Comparison of ENCODE assay signal across 8 cellular contexts in genomic region chr11:104968365-104968855, GRCh38. TPM values are rescaled to one million over a fixed set of nuclear protein-coding genes. Genes with fewer than 3 reads are reported as not detected.
DNase-seq lines count a peak whose midpoint lies in the region; ATAC-seq and TF ChIP-seq lines count a peak whose summit lies in the region.

Gene CASP4 (minus strand): TSS chr11:104968574. CDS start chr11:104968525, 49 bp downstream.

- 3% methylated on average over 4 of the region's 4 CpGs for WGBS in liver
- WGBS in thymus, result 1% methylated on average over 4 of the region's 4 CpGs

- H3K36me3 ChIP-seq in liver (ENCODE audit: control insufficient read depth in 4 of 4, insufficient read depth in 3 of 4, low read depth in 1 of 4, low read length in 3 of 4) (no peaks in the 10 kb centered on the region), thymus (ENCODE audit: control insufficient read depth, insufficient read depth) (no peaks in the 10 kb centered on the region)

- H3K4me3 ChIP-seq in liver (ENCODE audit: low read depth in 1 of 3, low read length in 3 of 3), result peak within 1 kb of the TSS; percentile 56 to 93 (median 68)
- peak within 1 kb of the TSS; percentile 64 for H3K4me3 ChIP-seq in thymus (ENCODE audit: low read length)

- H3K4me1 ChIP-seq in liver (ENCODE audit: control insufficient read depth in 4 of 4, insufficient read depth in 4 of 4, low read length in 3 of 4) (peaks cover 1 to 26% (median 10%) of the 10 kb centered on the region in 4 donors), thymus (ENCODE audit: control insufficient read depth, insufficient read depth, low read length) (no peaks in the 10 kb centered on the region)

- H3K27me3 ChIP-seq in liver (ENCODE audit: control insufficient read depth in 4 of 4, insufficient read depth in 4 of 4, low read length in 3 of 4) (no peaks in the 10 kb centered on the region), thymus (ENCODE audit: control insufficient read depth, insufficient read depth) (no peaks in the 10 kb centered on the region)

- TF ChIP-seq RAD21 in liver (IDR thresholded peaks at IDR 0.05), result peak; percentile 26 to 40

- H3K9me3 ChIP-seq in liver (ENCODE audit: control insufficient read depth in 4 of 4, low read length in 3 of 4) (no peaks in the 10 kb centered on the region), thymus (ENCODE audit: control insufficient read depth) (peaks cover 1% of the 10 kb centered on the region)

- DNase-seq in COLO829 (ENCODE audit: low spot score) (peak; percentile 47), OCI-M2 (lab: John Stamatoyannopoulos, UW; ENCODE audit: unreplicated experiment) (peak; percentile 2), caudate nucleus (lab: John Stamatoyannopoulos, UW) (no peak), GM19238 (ENCODE audit: insufficient read length, low spot score) (no peak)

- H3K9ac ChIP-seq in liver (ENCODE audit: low read depth in 1 of 2, low read length in 2 of 2), result peak within 1 kb of the TSS; percentile 97 to 98

- no peak for TF ChIP-seq CTCF in liver (IDR thresholded peaks at IDR 0.05; ENCODE audit: low read depth, low read length, missing input control)

- TF ChIP-seq POLR2A in GM19099 (IDR thresholded peaks at IDR 0.05; ENCODE audit: extremely low read depth, insufficient read length, low read depth), result peak; percentile 52

- peak; percentile 90 for ATAC-seq in HG03354 (IDR thresholded peaks at IDR 0.05; ENCODE audit: poor library complexity, severe bottlenecking, unreplicated experiment)

- H3K27ac ChIP-seq in caudate nucleus (ENCODE audit: low read depth, low read length) (peak within 1 kb of the TSS; percentile 82), liver (ENCODE audit: low read depth in 1 of 2, low read length in 2 of 2) (peak within 1 kb of the TSS; percentile 85 to 97), thymus (ENCODE audit: low read depth) (peak within 1 kb of the TSS; percentile 66)

TF ChIP-seq in liver, 16 proteins besides CTCF, POLR2A, EP300 and RAD21:
- TF ChIP-seq RXRA (IDR thresholded peaks at IDR 0.05), result peak in 1 of 2 donors; percentile 42
- TF ChIP-seq, protein P1, sequence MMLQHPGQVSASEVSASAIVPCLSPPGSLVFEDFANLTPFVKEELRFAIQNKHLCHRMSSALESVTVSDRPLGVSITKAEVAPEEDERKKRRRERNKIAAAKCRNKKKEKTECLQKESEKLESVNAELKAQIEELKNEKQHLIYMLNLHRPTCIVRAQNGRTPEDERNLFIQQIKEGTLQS (IDR thresholded peaks at IDR 0.05), result peak; percentile 17
- TF ChIP-seq SP1 (IDR thresholded peaks at IDR 0.05), result peak; percentile 58
- peak in 1 of 2 donors; percentile 28 for TF ChIP-seq JUND (IDR thresholded peaks at IDR 0.05)
- peak; percentile 74 for TF ChIP-seq YY1 (IDR thresholded peaks at IDR 0.05)
- TF ChIP-seq REST (IDR thresholded peaks at IDR 0.05), result peak; percentile 77
- TF ChIP-seq, protein P2, sequence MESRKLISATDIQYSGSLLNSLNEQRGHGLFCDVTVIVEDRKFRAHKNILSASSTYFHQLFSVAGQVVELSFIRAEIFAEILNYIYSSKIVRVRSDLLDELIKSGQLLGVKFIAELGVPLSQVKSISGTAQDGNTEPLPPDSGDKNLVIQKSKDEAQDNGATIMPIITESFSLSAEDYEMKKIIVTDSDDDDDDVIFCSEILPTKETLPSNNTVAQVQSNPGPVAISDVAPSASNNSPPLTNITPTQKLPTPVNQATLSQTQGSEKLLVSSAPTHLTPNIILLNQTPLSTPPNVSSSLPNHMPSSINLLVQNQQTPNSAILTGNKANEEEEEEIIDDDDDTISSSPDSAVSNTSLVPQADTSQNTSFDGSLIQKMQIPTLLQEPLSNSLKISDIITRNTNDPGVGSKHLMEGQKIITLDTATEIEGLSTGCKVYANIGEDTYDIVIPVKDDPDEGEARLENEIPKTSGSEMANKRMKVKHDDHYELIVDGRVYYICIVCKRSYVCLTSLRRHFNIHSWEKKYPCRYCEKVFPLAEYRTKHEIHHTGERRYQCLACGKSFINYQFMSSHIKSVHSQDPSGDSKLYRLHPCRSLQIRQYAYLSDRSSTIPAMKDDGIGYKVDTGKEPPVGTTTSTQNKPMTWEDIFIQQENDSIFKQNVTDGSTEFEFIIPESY (IDR thresholded peaks at IDR 0.05), result no peak
- no peak for TF ChIP-seq EGR1 (IDR thresholded peaks at IDR 0.05; ENCODE audit: low read depth in 2 of 2)
- peak; percentile 29 to 48 for TF ChIP-seq HNF4A (conservative IDR thresholded peaks at IDR 0.05)
- no peak for TF ChIP-seq NR2F2 (IDR thresholded peaks at IDR 0.05)
- peak; percentile 70 for TF ChIP-seq MAX (IDR thresholded peaks at IDR 0.05)
- TF ChIP-seq FOXA1 (IDR thresholded peaks at IDR 0.05), result no peak
- peak; percentile 43 to 72 for TF ChIP-seq GABPA (IDR thresholded peaks at IDR 0.05 in 1 of 2, conservative IDR thresholded peaks at IDR 0.05 in 1 of 2)
- peak; percentile 59 for TF ChIP-seq TAF1 (conservative IDR thresholded peaks at IDR 0.05)

RNA-seq across cellular contexts. Expression of gene CASP4, which starts in this region (rescaled TPM):
- 10 to 100 TPM; 16.3 to 39.0 TPM for total RNA-seq in liver
- 10 to 100 TPM; 15.5 to 29.0 TPM for polyA plus RNA-seq in liver
- polyA plus RNA-seq in thymus, result 95.6 TPM

Comparison
In these comparisons a context has a peak if more than half of its experiments do, and no peak if none do; other contexts are left out.
1. DNase-seq: peak in COLO829 (single experiment) and OCI-M2 (single experiment); none in caudate nucleus (0 of 61) and GM19238 (single experiment).
2. Peak in every context shown above with its lines, with median percentiles within 50 percentile points of each other: H3K27ac ChIP-seq.